In the genomic region with DNA sequence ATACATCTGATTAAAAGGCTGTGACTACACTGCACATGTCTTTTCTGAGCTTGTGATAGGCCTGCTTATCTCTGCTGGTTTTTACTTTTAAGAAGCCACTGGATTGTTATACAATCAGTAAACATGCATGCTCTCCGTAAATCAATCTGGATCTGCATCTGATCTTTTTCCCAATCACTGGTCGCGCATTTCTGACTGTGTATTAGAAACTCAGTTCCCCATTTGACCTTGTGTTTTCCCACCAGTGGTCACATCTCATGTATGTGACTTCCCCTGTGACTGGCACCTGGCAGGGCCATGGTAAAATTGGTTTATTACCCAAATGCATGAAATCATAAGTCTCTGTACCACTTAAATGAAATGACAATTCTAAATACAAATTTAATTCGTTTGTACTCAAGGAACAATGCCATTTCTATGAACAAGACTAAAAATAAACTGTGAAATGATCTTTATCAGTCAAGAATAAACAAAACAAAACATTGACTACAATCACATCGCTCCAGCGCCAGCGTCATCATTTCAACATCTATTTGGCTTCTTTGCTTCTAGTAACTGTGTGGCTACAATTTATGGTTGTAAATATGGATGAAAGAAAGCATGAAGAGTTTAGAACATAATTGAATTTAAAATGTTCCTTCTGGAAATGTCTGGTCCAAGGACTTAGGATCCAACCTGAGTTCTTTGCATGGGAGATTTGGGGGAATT, we compare ENCODE assay signal across 21 cellular contexts.
DNase-seq lines count a peak whose midpoint lies in the region; ATAC-seq and TF ChIP-seq lines count a peak whose summit lies in the region.
"Had no signal": no experiment of that assay in that cellular context is flagged by ENCODE, and none has a peak within 500 bp of the region (broad histone marks: within the 10 kb centered on the region; RNA-seq: fewer than 3 reads in every experiment).

No MANE protein-coding gene starts in this region.

- intact Hi-C loops in left ventricle myocardium inferior (cut with micrococcal nuclease): no loop called here
- intact Hi-C loops in Caco-2 (cut with micrococcal nuclease; ENCODE audit: unreplicated experiment): no loop called here

- ATAC-seq in HG02840 (IDR thresholded peaks at IDR 0.05; ENCODE audit: low FRiP score, unreplicated experiment): no peak
- ATAC-seq: A549; activated naive CD4-positive, alpha-beta T cell treated with anti-CD3 and anti-CD28 coated beads, Interleukin-2, amount 50 U/mL, for 72 hours; CD8-positive, alpha-beta T cell; left lobe of liver had no signal

- H3K27me3 ChIP-seq in left ventricle myocardium inferior (ENCODE audit: low read depth) (no peaks in the 10 kb centered on the region), right atrium auricular region (no peaks in the 10 kb centered on the region), Caco-2 (replicated peaks; ENCODE audit: control insufficient read depth, insufficient read depth, low read length) (no peaks in the 10 kb centered on the region)
- H3K27me3 ChIP-seq: cardiac muscle cell, spleen had no signal

- no peaks in the 10 kb centered on the region for H3K27me3 Mint-ChIP-seq in chondrocyte (ENCODE audit: low read depth)
- H3K27me3 Mint-ChIP-seq in nephron (ENCODE audit: low read depth): no peaks in the 10 kb centered on the region
- no peaks in the 10 kb centered on the region for H3K27me3 Mint-ChIP-seq in Caco-2 (ENCODE audit: insufficient read depth, unreplicated experiment)
- H3K27me3 Mint-ChIP-seq: type B pancreatic cell had no signal

- CTCF ChIA-PET in Caco-2 (lab: Charles Lee): no interaction called here

- no TSS peak for BruUV-seq in Caco-2 (replicated peaks; lab: Mats Ljungman, UMichigan)

- H3K9me3 Mint-ChIP-seq in chondrocyte (ENCODE audit: low read depth): no peaks in the 10 kb centered on the region
- no peaks in the 10 kb centered on the region for H3K9me3 Mint-ChIP-seq in nephron
- H3K9me3 Mint-ChIP-seq in Caco-2 (ENCODE audit: unreplicated experiment): no peaks in the 10 kb centered on the region
- H3K9me3 Mint-ChIP-seq: activated naive CD4-positive, alpha-beta T cell treated with anti-CD3 and anti-CD28 coated beads, Interleukin-2, amount 50 U/mL, for 72 hours; CD8-positive, alpha-beta T cell; type B pancreatic cell had no signal

- TF ChIP-seq CTCF in left ventricle myocardium inferior (IDR thresholded peaks at IDR 0.05; ENCODE audit: borderline replicate concordance) (no peak), right atrium auricular region (IDR thresholded peaks at IDR 0.05) (no peak), chondrocyte (IDR thresholded peaks at IDR 0.05) (no peak), nephron (IDR thresholded peaks at IDR 0.05; ENCODE audit: unreplicated experiment in 3 of 3) (no peak), Caco-2 (IDR thresholded peaks at IDR 0.05; ENCODE audit: insufficient read depth in 1 of 2, low read depth in 1 of 2, low read length in 1 of 2, severe bottlenecking in 1 of 2, unreplicated experiment in 1 of 2) (no peak)

- H3K4me1 ChIP-seq in left ventricle myocardium inferior (peaks cover 9% of the 10 kb centered on the region), right atrium auricular region (peaks cover 0 to 16% of the 10 kb centered on the region in 2 donors), Caco-2 (no peaks in the 10 kb centered on the region)

- H3K9me3 ChIP-seq in left ventricle myocardium inferior (replicated peaks): no peaks in the 10 kb centered on the region
- no peaks in the 10 kb centered on the region for H3K9me3 ChIP-seq in right atrium auricular region
- H3K9me3 ChIP-seq in Caco-2: no peaks in the 10 kb centered on the region
- H3K9me3 ChIP-seq: A549, spleen had no signal

- H3K4me3 Mint-ChIP-seq in chondrocyte (ENCODE audit: unreplicated experiment) (no peak overlapping the region), nephron (no peak overlapping the region), Caco-2 (ENCODE audit: unreplicated experiment) (no peak overlapping the region)
- H3K4me3 Mint-ChIP-seq: CD8-positive, alpha-beta T cell; type B pancreatic cell had no signal

- peak overlapping the region; percentile 87 for H3K27ac Mint-ChIP-seq in chondrocyte (ENCODE audit: unreplicated experiment)
- H3K27ac Mint-ChIP-seq in nephron: peak overlapping the region; percentile 89 to 97 (median 95)
- H3K27ac Mint-ChIP-seq in Caco-2 (ENCODE audit: unreplicated experiment): no peak overlapping the region
- H3K27ac Mint-ChIP-seq: activated naive CD4-positive, alpha-beta T cell treated with anti-CD3 and anti-CD28 coated beads, Interleukin-2, amount 50 U/mL, for 72 hours; CD8-positive, alpha-beta T cell; type B pancreatic cell had no signal

- H3K4me1 Mint-ChIP-seq in chondrocyte (ENCODE audit: low read depth) (peaks cover 54% of the 10 kb centered on the region), nephron (peaks cover 50% of the 10 kb centered on the region), Caco-2 (ENCODE audit: low read depth, unreplicated experiment) (peaks cover 6% of the 10 kb centered on the region)

- DNase-seq in left ventricle myocardium inferior (no peak), right atrium auricular region (ENCODE audit: low spot score) (no peak), chondrocyte (ENCODE audit: low spot score) (no peak), cortex of kidney (lab: John Stamatoyannopoulos, UW) (no peak), Caco-2 (no peak)
- no peak for DNase-seq in activated CD4-positive, alpha-beta T cell treated with anti-CD3 and anti-CD28 coated beads, Interleukin-2, amount 50 U/mL, for 4 hours
- DNase-seq: activated CD4-positive, alpha-beta T cell treated with anti-CD3 and anti-CD28 coated beads for 1 hour; CD8-positive, alpha-beta T cell; effector CD4-positive, alpha-beta T cell; foreskin fibroblast; NCI-H1694 treated with DMSO at 0.1 percent for 48 hours; Right ventricle myocardium superior; spleen; stimulated activated naive CD4-positive, alpha-beta T cell had no signal

- H3K27ac ChIP-seq in left ventricle myocardium inferior (replicated peaks) (peak overlapping the region; percentile 61), right atrium auricular region (peak overlapping the region in 1 of 2 donors; percentile 28)
- H3K27ac ChIP-seq: A549, cardiac muscle cell had no signal

- POLR2A ChIA-PET in Caco-2 (lab: Charles Lee): no interaction called here

- no peaks in the 10 kb centered on the region for H3K36me3 Mint-ChIP-seq in chondrocyte (ENCODE audit: low read depth)
- no peaks in the 10 kb centered on the region for H3K36me3 Mint-ChIP-seq in nephron (ENCODE audit: low read depth)
- no peaks in the 10 kb centered on the region for H3K36me3 Mint-ChIP-seq in Caco-2 (ENCODE audit: insufficient read depth, unreplicated experiment)
- H3K36me3 Mint-ChIP-seq: activated naive CD4-positive, alpha-beta T cell treated with anti-CD3 and anti-CD28 coated beads, Interleukin-2, amount 50 U/mL, for 72 hours; CD8-positive, alpha-beta T cell; type B pancreatic cell had no signal

- H3K4me3 ChIP-seq in left ventricle myocardium inferior (no peak overlapping the region), right atrium auricular region (no peak overlapping the region), Caco-2 (ENCODE audit: low read depth, low read length) (no peak overlapping the region)
- H3K4me3 ChIP-seq: A549, cardiac muscle cell, spleen had no signal

- H3K36me3 ChIP-seq in left ventricle myocardium inferior: no peaks in the 10 kb centered on the region
- no peaks in the 10 kb centered on the region for H3K36me3 ChIP-seq in right atrium auricular region
- H3K36me3 ChIP-seq in Caco-2 (ENCODE audit: control insufficient read depth, insufficient read depth, low read length): no peaks in the 10 kb centered on the region
- H3K36me3 ChIP-seq: cardiac muscle cell, spleen had no signal
